Comparison of ENCODE assay signal across 8 cellular contexts in the genomic region with DNA sequence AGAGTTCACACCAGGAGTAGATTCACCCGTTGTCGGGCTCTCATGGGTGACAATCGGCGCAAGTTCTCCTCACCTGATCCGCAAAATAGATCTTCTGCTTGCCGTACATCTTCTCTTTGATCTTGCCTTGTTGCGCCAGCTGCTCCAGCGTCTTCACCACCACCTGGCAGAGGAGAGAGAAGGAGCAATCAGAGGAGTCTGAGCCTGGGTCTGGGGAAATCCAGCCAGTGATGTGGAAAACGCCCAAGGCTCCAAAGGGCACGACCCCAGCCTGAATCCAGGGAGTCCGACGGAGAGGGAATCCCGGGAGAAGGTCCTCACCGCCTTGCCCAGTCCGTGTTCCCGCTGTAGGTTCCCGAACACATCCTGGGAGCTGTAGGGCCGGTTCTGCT. TPM values are rescaled to one million over a fixed set of nuclear protein-coding genes. Genes with fewer than 3 reads are reported as not detected.
DNase-seq lines count a peak whose midpoint lies in the region; ATAC-seq, FAIRE-seq and TF ChIP-seq lines count a peak whose summit lies in the region.

No MANE protein-coding gene starts in this region.

- ATAC-seq in GM21526 (IDR thresholded peaks at IDR 0.05; ENCODE audit: low FRiP score, unreplicated experiment): peak; percentile 1

- H3K4me1 ChIP-seq in PC-9 (replicated peaks; ENCODE audit: insufficient read depth): peaks cover 17% of the 10 kb centered on the region; the same call in 1 of the 2 replicates

- H3K9me3 ChIP-seq in PC-9 (ENCODE audit: insufficient read depth, low read depth): no peaks in the 10 kb centered on the region

- no peak for FAIRE-seq in GM12892 (lab: Jason Lieb, UNC)

- no peaks in the 10 kb centered on the region for H4K20me1 ChIP-seq in PC-9 (ENCODE audit: insufficient read depth)

- peaks cover 52% of the 10 kb centered on the region for H3F3A ChIP-seq in PC-9 (ENCODE audit: insufficient read depth, low read depth)

- POLR2A ChIA-PET in PC-9 (lab: Charles Lee; ENCODE audit: unreplicated experiment): interaction anchor here (0.6 to 0.7 kb wide), 2 partner anchors 287 to 907 kb away, joined by 3 to 8 read pairs; a partner anchor contains a TSS

- DNase-seq in PC-9 (no peak), epithelial cell of prostate (ENCODE audit: low read depth, low spot score) (no peak), posterior vena cava (ENCODE audit: low spot score) (peak; percentile 69), islet precursor cell (no peak), NCI-H187 treated with DMSO at 0.1 percent for 48 hours (lab: John Stamatoyannopoulos, UW) (no peak), GM12892 (ENCODE audit: insufficient read length) (no peak), SHP77 (lab: John Stamatoyannopoulos, UW) (no peak)

- CTCF ChIA-PET in PC-9 (lab: Charles Lee): interaction anchor here (0.6 to 2.1 kb wide), 5 partner anchors 10 to 552 kb away, joined by 3 to 5 read pairs (median 3); no protein-coding TSS in a partner anchor

- peak overlapping the region; percentile 97 for H3K4me2 ChIP-seq in PC-9

- H3K9me2 ChIP-seq in PC-9 (ENCODE audit: insufficient read depth): no peaks in the 10 kb centered on the region

- no peaks in the 10 kb centered on the region for H3K27me3 ChIP-seq in PC-9 (ENCODE audit: insufficient read depth, low read depth)

- H3K27ac ChIP-seq in PC-9 (no peak overlapping the region), epithelial cell of prostate (peak overlapping the region; percentile 75)

- no peak; the same call in 1 of the 2 replicates for TF ChIP-seq POLR2A in GM12892 (IDR thresholded peaks at IDR 0.05; ENCODE audit: low read depth, low read length)

- TF ChIP-seq CTCF in PC-9 (conservative IDR thresholded peaks at IDR 0.05): no peak

- H3K36me3 ChIP-seq in PC-9 (ENCODE audit: low read depth): peaks cover 11% of the 10 kb centered on the region; the same call in 1 of the 2 replicates

- peaks cover 21% of the 10 kb centered on the region for H3K79me2 ChIP-seq in PC-9 (ENCODE audit: low read depth)

- H2AFZ ChIP-seq in PC-9: peak overlapping the region; percentile 96

- TSS peak; percentile 24 for BruUV-seq in PC-9 (replicated peaks; lab: Mats Ljungman, UMichigan)

- intact Hi-C loops in PC-9 (cut with micrococcal nuclease; ENCODE audit: unreplicated experiment): loop anchor here (5.0 kb wide), 2 partner anchors 245 to 360 kb away; a partner anchor contains a TSS
- intact Hi-C loops in posterior vena cava (cut with DNase I): loop anchor here (5.0 to 10.0 kb wide), 2 partner anchors 105 to 108 kb away; a partner anchor contains a TSS

- peak overlapping the region; percentile 94 for H3K4me3 ChIP-seq in PC-9

RNA-seq across cellular contexts. Expression of a gene that starts 0.4 kb away (rescaled TPM):
- 10.2 and 13.4 TPM in 2 replicates for total RNA-seq in PC-9 (2021)
- 1 to 10 TPM; 4.1 to 4.7 TPM for total RNA-seq in posterior vena cava
- polyA plus RNA-seq in GM12892 (2012; ENCODE audit: missing spikeins): 12.3 TPM

RNA-seq across cellular contexts. Expression of a gene that starts 10.2 kb away (rescaled TPM):
- total RNA-seq in PC-9 (2021): 20.0 and 26.0 TPM in 2 replicates
- 10 to 100 TPM; 27.5 to 28.5 TPM for total RNA-seq in posterior vena cava
- polyA plus RNA-seq in GM12892 (2012; ENCODE audit: missing spikeins): 35.1 TPM

RNA-seq across cellular contexts. Expression of a gene that starts 15.2 kb away (rescaled TPM):
- total RNA-seq in PC-9 (2021) (133 and 152 TPM in 2 replicates), posterior vena cava (10 to 100 TPM; 34.0 TPM)
- polyA plus RNA-seq in GM12892 (2012; ENCODE audit: missing spikeins): 40.8 TPM

RNA-seq across cellular contexts. Expression of a gene that starts 24.4 kb away (rescaled TPM):
- total RNA-seq in PC-9 (2021) (0.90 and 1.3 TPM in 2 replicates), posterior vena cava (1 to 10 TPM in 1 of 2 donors, under 1 TPM in 1; 0.67 to 1.2 TPM)
- polyA plus RNA-seq in GM12892 (2012; ENCODE audit: missing spikeins): 0.78 TPM

RNA-seq across cellular contexts. Expression of a gene that starts 32.0 kb away (rescaled TPM):
- total RNA-seq in PC-9 (2021) (57.0 and 61.7 TPM in 2 replicates), posterior vena cava (10 to 100 TPM; 34.6 to 42.0 TPM)
- 17.7 TPM for polyA plus RNA-seq in GM12892 (2012; ENCODE audit: missing spikeins)
